ENCODE assay signal across 8 cellular contexts in the genomic region with DNA sequence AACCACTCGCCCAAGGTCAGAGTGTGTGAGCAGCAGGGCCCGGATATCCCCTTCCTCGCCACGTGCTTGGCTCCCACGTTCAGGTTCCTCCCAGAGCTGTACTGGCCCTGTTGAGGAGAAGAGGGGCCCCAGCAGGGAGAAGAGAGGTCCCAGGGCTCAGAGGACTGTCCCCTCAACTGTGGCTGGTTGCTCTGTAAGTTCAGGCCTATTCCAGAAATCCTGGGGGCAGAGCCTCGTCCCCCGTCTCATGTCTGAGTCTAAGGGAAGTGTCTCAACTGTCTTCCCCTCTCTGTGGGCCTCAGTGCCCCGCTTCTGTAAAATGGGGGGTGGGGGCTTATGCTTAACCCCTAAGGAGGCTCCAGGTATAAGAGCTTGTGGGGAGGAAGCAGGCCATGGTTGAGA. TPM values are rescaled to one million over a fixed set of nuclear protein-coding genes. Genes with fewer than 3 reads are reported as not detected.
DNase-seq lines count a peak whose midpoint lies in the region; ATAC-seq and TF ChIP-seq lines count a peak whose summit lies in the region.

No MANE protein-coding gene starts in this region.

- H3K27me3 ChIP-seq in GM23338 (ENCODE audit: insufficient read depth) (no peaks in the 10 kb centered on the region), esophagus muscularis mucosa (no peaks in the 10 kb centered on the region)

- WGBS in esophagus muscularis mucosa, result 43% methylated on average over 5 of the region's 8 CpGs

- peaks cover 16% of the 10 kb centered on the region for H3K27me3 Mint-ChIP-seq in GM23338 (ENCODE audit: insufficient read depth, low read depth, poor library complexity)
- peaks cover 0 to under 1% of the 10 kb centered on the region in 2 donors for H3K27me3 Mint-ChIP-seq in stimulated activated naive B cell treated with anti-CD40 and anti-IgM and Interleukin-4, amounts not matched to agents 10 μg/mL and 1 μg/mL and 100 μg/mL, for 72 hours

- TF ChIP-seq EP300 in esophagus muscularis mucosa (IDR thresholded peaks at IDR 0.05), result no peak

- H3K4me2 ChIP-seq in GM23338, result peak overlapping the region; percentile 55

- no peak overlapping the region for H3K4me3 ChIP-seq in GM23338
- peak overlapping the region in 1 of 4 donors; percentile 20 for H3K4me3 ChIP-seq in esophagus muscularis mucosa

- H3K9me2 ChIP-seq in GM23338 (ENCODE audit: insufficient read depth), result no peaks in the 10 kb centered on the region

- H3K27ac Mint-ChIP-seq in GM23338, result no peak overlapping the region; the same call in 1 of the 2 replicates
- H3K27ac Mint-ChIP-seq in stimulated activated naive B cell treated with anti-CD40 and anti-IgM and Interleukin-4, amounts not matched to agents 10 μg/mL and 1 μg/mL and 100 μg/mL, for 72 hours, result peak overlapping the region; percentile 97

- H4K20me1 ChIP-seq in GM23338 (replicated peaks; ENCODE audit: insufficient read depth), result peaks cover 18% of the 10 kb centered on the region

- H3K4me1 ChIP-seq in GM23338 (ENCODE audit: insufficient read depth) (peaks cover 26% of the 10 kb centered on the region), esophagus muscularis mucosa (peaks cover 59 to 73% (median 67%) of the 10 kb centered on the region in 4 donors)

- H3K9me3 Mint-ChIP-seq in GM23338, result 0 out of 3 replicates have a peak, but pooled peaks cover 1% of the 10 kb centered on the region
- H3K9me3 Mint-ChIP-seq in stimulated activated naive B cell treated with anti-CD40 and anti-IgM and Interleukin-4, amounts not matched to agents 10 μg/mL and 1 μg/mL and 100 μg/mL, for 72 hours, result peaks cover 0 to 1% of the 10 kb centered on the region in 2 donors

- TF ChIP-seq POLR2A in esophagus muscularis mucosa (IDR thresholded peaks at IDR 0.05; ENCODE audit: low read depth), result no peak

- peaks cover 43% of the 10 kb centered on the region for H3K36me3 Mint-ChIP-seq in GM23338 (ENCODE audit: low read depth)
- peaks cover 25 to 63% of the 10 kb centered on the region in 2 donors for H3K36me3 Mint-ChIP-seq in stimulated activated naive B cell treated with anti-CD40 and anti-IgM and Interleukin-4, amounts not matched to agents 10 μg/mL and 1 μg/mL and 100 μg/mL, for 72 hours

- H3F3A ChIP-seq in GM23338 (replicated peaks; ENCODE audit: low read depth), result no peaks in the 10 kb centered on the region

- no peak overlapping the region for H3K4me3 Mint-ChIP-seq in GM23338
- peak overlapping the region; percentile 73 to 97 for H3K4me3 Mint-ChIP-seq in stimulated activated naive B cell treated with anti-CD40 and anti-IgM and Interleukin-4, amounts not matched to agents 10 μg/mL and 1 μg/mL and 100 μg/mL, for 72 hours

- peaks cover 43% of the 10 kb centered on the region for H3K4me1 Mint-ChIP-seq in GM23338
- H3K4me1 Mint-ChIP-seq in stimulated activated naive B cell treated with anti-CD40 and anti-IgM and Interleukin-4, amounts not matched to agents 10 μg/mL and 1 μg/mL and 100 μg/mL, for 72 hours, result peaks cover 50 to 71% of the 10 kb centered on the region in 2 donors

- intact Hi-C loops in esophagus muscularis mucosa (cut with DNase I), result no loop called here

- TF ChIP-seq CTCF in GM23338 (conservative IDR thresholded peaks at IDR 0.05; ENCODE audit: low read depth in 2 of 2), result no peak
- TF ChIP-seq CTCF in VCaP (conservative IDR thresholded peaks at IDR 0.05), result no peak
- no peak for TF ChIP-seq CTCF in esophagus muscularis mucosa (IDR thresholded peaks at IDR 0.05)

- H3K9me3 ChIP-seq in esophagus muscularis mucosa, result no peaks in the 10 kb centered on the region

- peak overlapping the region; percentile 78; the same call in 1 of the 2 replicates for H3K27ac ChIP-seq in GM23338 (ENCODE audit: low read depth)
- peak overlapping the region; percentile 65 for H3K27ac ChIP-seq in VCaP
- peak overlapping the region; percentile 57 to 75 (median 66) for H3K27ac ChIP-seq in esophagus muscularis mucosa (replicated peaks in 1 of 4)

- no peak overlapping the region for H2AFZ ChIP-seq in GM23338

- ATAC-seq in GM23338 (no peak), GM18858 (IDR thresholded peaks at IDR 0.05; ENCODE audit: unreplicated experiment) (no peak), HG03442 (IDR thresholded peaks at IDR 0.05; ENCODE audit: unreplicated experiment) (no peak), GM21576 (IDR thresholded peaks at IDR 0.05; ENCODE audit: unreplicated experiment) (no peak)
- ATAC-seq in stimulated activated naive B cell treated with anti-CD40 and anti-IgM and Interleukin-4, amounts not matched to agents 10 μg/mL and 1 μg/mL and 100 μg/mL, for 72 hours (replicated peaks), result peak; percentile 15 to 42

- peaks cover 62% of the 10 kb centered on the region for H3K79me2 ChIP-seq in GM23338 (replicated peaks; ENCODE audit: insufficient read depth)

- DNase-seq in GM23338 (ENCODE audit: low spot score) (no peak), esophagus muscularis mucosa (ENCODE audit: extremely low spot score) (no peak), EL (no peak)
- no peak for DNase-seq in stimulated activated naive B cell treated with anti-CD40 and anti-IgM and Interleukin-4, amounts not matched to agents 10 μg/mL and 1 μg/mL and 100 μg/mL, for 72 hours

- H3K36me3 ChIP-seq in GM23338 (ENCODE audit: insufficient read depth), result peaks cover 12% of the 10 kb centered on the region
- H3K36me3 ChIP-seq in esophagus muscularis mucosa, result peaks cover 14 to 30% (median 27%) of the 10 kb centered on the region in 4 donors

TF ChIP-seq in GM23338, 12 proteins besides CTCF, POLR2A, EP300 and RAD21 (continues in another document):
- TF ChIP-seq ZNF114 (CRISPR knock-in tag; IDR thresholded peaks at IDR 0.05) (no peak), NANOG (IDR thresholded peaks at IDR 0.05; ENCODE audit: borderline replicate concordance) (no peak), EZH2 (IDR thresholded peaks at IDR 0.05; ENCODE audit: low read depth, unreplicated experiment) (no peak)
- TF ChIP-seq, protein P1, sequence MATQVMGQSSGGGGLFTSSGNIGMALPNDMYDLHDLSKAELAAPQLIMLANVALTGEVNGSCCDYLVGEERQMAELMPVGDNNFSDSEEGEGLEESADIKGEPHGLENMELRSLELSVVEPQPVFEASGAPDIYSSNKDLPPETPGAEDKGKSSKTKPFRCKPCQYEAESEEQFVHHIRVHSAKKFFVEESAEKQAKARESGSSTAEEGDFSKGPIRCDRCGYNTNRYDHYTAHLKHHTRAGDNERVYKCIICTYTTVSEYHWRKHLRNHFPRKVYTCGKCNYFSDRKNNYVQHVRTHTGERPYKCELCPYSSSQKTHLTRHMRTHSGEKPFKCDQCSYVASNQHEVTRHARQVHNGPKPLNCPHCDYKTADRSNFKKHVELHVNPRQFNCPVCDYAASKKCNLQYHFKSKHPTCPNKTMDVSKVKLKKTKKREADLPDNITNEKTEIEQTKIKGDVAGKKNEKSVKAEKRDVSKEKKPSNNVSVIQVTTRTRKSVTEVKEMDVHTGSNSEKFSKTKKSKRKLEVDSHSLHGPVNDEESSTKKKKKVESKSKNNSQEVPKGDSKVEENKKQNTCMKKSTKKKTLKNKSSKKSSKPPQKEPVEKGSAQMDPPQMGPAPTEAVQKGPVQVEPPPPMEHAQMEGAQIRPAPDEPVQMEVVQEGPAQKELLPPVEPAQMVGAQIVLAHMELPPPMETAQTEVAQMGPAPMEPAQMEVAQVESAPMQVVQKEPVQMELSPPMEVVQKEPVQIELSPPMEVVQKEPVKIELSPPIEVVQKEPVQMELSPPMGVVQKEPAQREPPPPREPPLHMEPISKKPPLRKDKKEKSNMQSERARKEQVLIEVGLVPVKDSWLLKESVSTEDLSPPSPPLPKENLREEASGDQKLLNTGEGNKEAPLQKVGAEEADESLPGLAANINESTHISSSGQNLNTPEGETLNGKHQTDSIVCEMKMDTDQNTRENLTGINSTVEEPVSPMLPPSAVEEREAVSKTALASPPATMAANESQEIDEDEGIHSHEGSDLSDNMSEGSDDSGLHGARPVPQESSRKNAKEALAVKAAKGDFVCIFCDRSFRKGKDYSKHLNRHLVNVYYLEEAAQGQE (IDR thresholded peaks at IDR 0.05; ENCODE audit: unreplicated experiment), result no peak

RNA-seq across cellular contexts. Expression of a gene that starts 3.9 kb away (rescaled TPM):
- 111 and 123 TPM in 2 replicates for total RNA-seq in GM23338 (2014; rRNA removed; shearing (Covaris generic))
- polyA plus RNA-seq in GM23338 (2016; fragmentation: Nextera tagmentation; extraction: Ambion mirVana), result 45.3 and 51.6 TPM in 2 replicates
- 10 to 100 TPM; 39.9 to 74.7 (median 61.9) TPM for total RNA-seq in esophagus muscularis mucosa

RNA-seq across cellular contexts. Expression of a gene that starts 53.9 kb away (rescaled TPM):
- 34.1 and 70.5 TPM in 2 replicates for total RNA-seq in GM23338 (2014; rRNA removed; shearing (Covaris generic))
- 20.4 and 20.8 TPM in 2 replicates for polyA plus RNA-seq in GM23338 (2016; fragmentation: Nextera tagmentation; extraction: Ambion mirVana)
- 100 to 1,000 TPM in 3 of 4 donors, 10 to 100 TPM in 1; 98.2 to 268 (median 160) TPM for total RNA-seq in esophagus muscularis mucosa

Comparison
In these comparisons a context has a peak if more than half of its experiments do, and no peak if none do; other contexts are left out.
1. ATAC-seq: peak in stimulated activated naive B cell treated with anti-CD40 and anti-IgM and Interleukin-4, amounts not matched to agents 10 μg/mL and 1 μg/mL and 100 μg/mL, for 72 hours (2 of 2); none in GM23338 (single experiment), GM18858 (single experiment), HG03442 (single experiment) and GM21576 (single experiment).
2. Peak in every context shown above with its lines, with median percentiles within 50 percentile points of each other: H3K27ac ChIP-seq.